ENCODE assay signal across 12 cellular contexts in genomic region chr4:146639414-146639814, GRCh38. TPM values are rescaled to one million over a fixed set of nuclear protein-coding genes. Genes with fewer than 3 reads are reported as not detected.
DNase-seq lines count a peak whose midpoint lies in the region; ATAC-seq and TF ChIP-seq lines count a peak whose summit lies in the region.
"Had no signal": no experiment of that assay in that cellular context is flagged by ENCODE, and none has a peak within 500 bp of the region (broad histone marks: within the 10 kb centered on the region; RNA-seq: fewer than 3 reads in every experiment).

No MANE protein-coding gene starts in this region.

- POLR2A ChIA-PET in CD8-positive, alpha-beta T cell (lab: Charles Lee): no interaction called here
- POLR2A ChIA-PET in GM10248 (lab: Yijun Ruan, JAX): no interaction called here

- ATAC-seq in CD8-positive, alpha-beta T cell: no peak
- ATAC-seq in GM18498 (IDR thresholded peaks at IDR 0.05; ENCODE audit: unreplicated experiment): no peak

- intact Hi-C loops in CD8-positive, alpha-beta T cell (cut with DNase I, micrococcal nuclease): no loop called here

- peak overlapping the region; percentile 58 for H3K4me3 Mint-ChIP-seq in CD8-positive, alpha-beta T cell
- peak overlapping the region; percentile 91 for H3K4me3 Mint-ChIP-seq in endothelial cell (ENCODE audit: unreplicated experiment)

- CTCF ChIA-PET in CD8-positive, alpha-beta T cell (lab: Charles Lee): no interaction called here
- CTCF ChIA-PET in GM10248 (lab: Yijun Ruan, JAX): no interaction called here

- no peaks in the 10 kb centered on the region for H3K9me3 ChIP-seq in CD8-positive, alpha-beta T cell (ENCODE audit: low read length)
- H3K9me3 ChIP-seq in SJCRH30 (replicated peaks) (no peaks in the 10 kb centered on the region), neuron (ENCODE audit: low read length) (no peaks in the 10 kb centered on the region)

- H3K4me3 ChIP-seq in CD8-positive, alpha-beta T cell (ENCODE audit: low read depth, low read length): no peak overlapping the region
- H3K4me3 ChIP-seq in SJCRH30 (peak overlapping the region; percentile 55), neuron (ENCODE audit: low read length) (peak overlapping the region; percentile 44)

- peaks cover 75% of the 10 kb centered on the region for H3K27me3 Mint-ChIP-seq in CD8-positive, alpha-beta T cell (ENCODE audit: low read depth)
- H3K27me3 Mint-ChIP-seq in endothelial cell (ENCODE audit: unreplicated experiment): peaks cover 28% of the 10 kb centered on the region

- no peaks in the 10 kb centered on the region for H3K36me3 ChIP-seq in CD8-positive, alpha-beta T cell (ENCODE audit: insufficient read depth, low read length)
- H3K36me3 ChIP-seq in SJCRH30 (no peaks in the 10 kb centered on the region), neuron (ENCODE audit: insufficient read depth, low read length) (no peaks in the 10 kb centered on the region)

- peaks cover 33% of the 10 kb centered on the region for H3K27me3 ChIP-seq in CD8-positive, alpha-beta T cell (ENCODE audit: insufficient read depth, low read length)
- no peaks in the 10 kb centered on the region for H3K27me3 ChIP-seq in SJCRH30
- peaks cover 89% of the 10 kb centered on the region for H3K27me3 ChIP-seq in neuron (ENCODE audit: insufficient read depth, low read length)

- H3K36me3 Mint-ChIP-seq in CD8-positive, alpha-beta T cell: no peaks in the 10 kb centered on the region
- H3K36me3 Mint-ChIP-seq in endothelial cell (ENCODE audit: low read depth, unreplicated experiment): peaks cover 5% of the 10 kb centered on the region

- H3K27ac Mint-ChIP-seq in CD8-positive, alpha-beta T cell: no peak overlapping the region
- H3K27ac Mint-ChIP-seq in endothelial cell (ENCODE audit: unreplicated experiment): no peak overlapping the region

- no peaks in the 10 kb centered on the region for H3K4me1 ChIP-seq in CD8-positive, alpha-beta T cell (ENCODE audit: insufficient read depth, low read length)
- H3K4me1 ChIP-seq in SJCRH30 (no peaks in the 10 kb centered on the region), neuron (ENCODE audit: insufficient read depth, low read length) (peaks cover 25% of the 10 kb centered on the region)

- H3K27ac ChIP-seq in CD8-positive, alpha-beta T cell (ENCODE audit: low read depth, low read length): no peak overlapping the region
- no peak overlapping the region for H3K27ac ChIP-seq in SJCRH30

- H3K4me1 Mint-ChIP-seq in CD8-positive, alpha-beta T cell (ENCODE audit: low read depth): peaks cover 21% of the 10 kb centered on the region
- peaks cover 29% of the 10 kb centered on the region for H3K4me1 Mint-ChIP-seq in endothelial cell (ENCODE audit: unreplicated experiment)

- H3K9me3 Mint-ChIP-seq in CD8-positive, alpha-beta T cell: no peaks in the 10 kb centered on the region
- H3K9me3 Mint-ChIP-seq in endothelial cell (ENCODE audit: unreplicated experiment): no peaks in the 10 kb centered on the region

- no peak for TF ChIP-seq CTCF in CD8-positive, alpha-beta T cell (IDR thresholded peaks at IDR 0.05)
- TF ChIP-seq CTCF in endothelial cell (IDR thresholded peaks at IDR 0.05; ENCODE audit: unreplicated experiment): no peak
- no peak for TF ChIP-seq CTCF in GM10248 (IDR thresholded peaks at IDR 0.05; ENCODE audit: control extremely low read depth, extremely low read depth, low read depth, missing control alignments)

- DNase-seq in CD8-positive, alpha-beta T cell: no peak
- DNase-seq in SJCRH30: no peak
- DNase-seq in endothelial cell (ENCODE audit: low spot score): no peak
- DNase-seq in GM10248 (ENCODE audit: extremely low spot score): no peak
- no peak for DNase-seq in ecto neural progenitor cell (ENCODE audit: low spot score)
- DNase-seq: activated naive CD4-positive, alpha-beta T cell; Kasumi-1; NCI-H2029 had no signal

- H2AFZ ChIP-seq in neuron (ENCODE audit: low read depth, low read length): peak overlapping the region; percentile 89

RNA-seq across cellular contexts. Expression of gene POU4F2, which starts 0.7 kb away (rescaled TPM):
- total RNA-seq in CD8-positive, alpha-beta T cell: not detected
- total RNA-seq in SJCRH30 (2014; rRNA removed; shearing (Covaris generic)): 0.06 TPM in 1 of 2 replicates, not detected in the other
- total RNA-seq in endothelial cell (ENCODE audit: unreplicated experiment): 0.59 TPM
- total RNA-seq: G401, myocyte had no signal
